ENCODE assay signal across 30 cellular contexts in the genomic region with DNA sequence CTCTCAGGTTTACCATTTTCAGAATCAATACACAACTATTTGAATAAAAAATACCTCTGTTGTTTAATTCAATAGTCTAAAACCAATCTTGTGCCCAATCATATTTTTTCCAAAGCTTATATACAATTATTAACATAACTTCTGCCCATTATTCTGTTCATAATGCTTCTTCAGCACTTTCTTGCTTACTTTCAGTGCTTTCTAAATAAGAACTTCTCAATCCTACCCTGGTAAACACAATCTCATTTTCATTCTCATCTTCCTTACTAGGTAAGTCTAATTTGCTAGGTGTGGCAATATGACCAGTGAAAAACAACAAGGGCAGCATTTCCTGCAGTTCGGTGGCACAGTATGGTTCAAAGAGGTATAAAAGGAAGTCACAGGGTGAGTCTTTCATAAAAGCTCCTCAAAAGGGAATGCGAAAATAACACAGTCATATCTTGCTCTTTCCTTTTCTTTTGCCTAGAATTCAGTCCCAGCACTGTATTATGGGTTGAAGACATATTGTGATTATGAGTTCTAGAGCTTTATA.
DNase-seq lines count a peak whose midpoint lies in the region; ATAC-seq, FAIRE-seq and TF ChIP-seq lines count a peak whose summit lies in the region.
"Had no signal": no experiment of that assay in that cellular context is flagged by ENCODE, and none has a peak within 500 bp of the region (broad histone marks: within the 10 kb centered on the region; RNA-seq: fewer than 3 reads in every experiment).

No MANE protein-coding gene starts in this region.

- CTCF ChIA-PET in HepG2 (lab: Yijun Ruan, JAX; ENCODE audit: low intra/inter-chr PET ratio, low total read pairs): no interaction called here

- H3K27ac ChIP-seq in HepG2 (ENCODE audit: extremely low read length, insufficient read depth, low read length) (no peak overlapping the region), right lobe of liver (no peak overlapping the region), MM.1S (ENCODE audit: low read length) (peak overlapping the region; percentile 63; the same call in 1 of the 2 replicates), OCI-LY3 (ENCODE audit: low read length) (no peak overlapping the region), osteoblast (ENCODE audit: low read depth, low read length) (no peak overlapping the region)
- H3K27ac ChIP-seq: BLaER1, SK-N-MC had no signal

- TF ChIP-seq EP300 in HepG2 (IDR thresholded peaks at IDR 0.05; ENCODE audit: low read depth in 2 of 2, low read length in 2 of 2): no peak
- TF ChIP-seq EP300 in HepG2 (CRISPR knock-in tag; IDR thresholded peaks at IDR 0.05; ENCODE audit: borderline replicate concordance): no peak

- ATAC-seq in HepG2 (no peak), right lobe of liver (no peak)
- ATAC-seq: GM23338, Panc1, T-helper 17 cell had no signal

- no peak for TF ChIP-seq CTCF in HepG2 (CRISPR knock-in tag; IDR thresholded peaks at IDR 0.05)
- no peak for TF ChIP-seq CTCF in right lobe of liver (IDR thresholded peaks at IDR 0.05)
- no peak for TF ChIP-seq CTCF in MM.1S (IDR thresholded peaks at IDR 0.05; ENCODE audit: low read length)
- TF ChIP-seq CTCF in OCI-LY3 (IDR thresholded peaks at IDR 0.05; ENCODE audit: low read depth, low read length): no peak
- TF ChIP-seq CTCF in osteoblast (IDR thresholded peaks at IDR 0.05; ENCODE audit: extremely low read depth, low read depth, low read length): no peak

- TF ChIP-seq POLR2A in HepG2 (IDR thresholded peaks at IDR 0.05; ENCODE audit: insufficient read depth in 1 of 2, low read depth in 2 of 2, low read length in 2 of 2) (no peak), right lobe of liver (IDR thresholded peaks at IDR 0.05) (no peak)

- intact Hi-C loops in HepG2 (cut with micrococcal nuclease; ENCODE audit: unreplicated experiment) (no loop called here), right lobe of liver (cut with DNase I) (no loop called here)

- no peaks in the 10 kb centered on the region for H3F3A ChIP-seq in MM.1S (ENCODE audit: insufficient read depth, low read length)

- H3K27me3 ChIP-seq in HepG2 (ENCODE audit: control insufficient read depth in 1 of 2, insufficient read depth in 2 of 2, low read length in 2 of 2) (no peaks in the 10 kb centered on the region), right lobe of liver (no peaks in the 10 kb centered on the region), MM.1S (replicated peaks; ENCODE audit: insufficient read depth, low read length) (no peaks in the 10 kb centered on the region), OCI-LY3 (ENCODE audit: low read depth, low read length) (no peaks in the 10 kb centered on the region), osteoblast (ENCODE audit: insufficient read depth, low read length) (no peaks in the 10 kb centered on the region)
- H3K27me3 ChIP-seq: BLaER1 had no signal

- no peak overlapping the region for H2AFZ ChIP-seq in HepG2 (ENCODE audit: low read length)
- peak overlapping the region; percentile 35; the same call in 1 of the 2 replicates for H2AFZ ChIP-seq in MM.1S (ENCODE audit: low read length)
- peak overlapping the region; percentile 58; the same call in 1 of the 2 replicates for H2AFZ ChIP-seq in OCI-LY3 (ENCODE audit: low read depth, low read length)
- no peak overlapping the region for H2AFZ ChIP-seq in osteoblast (ENCODE audit: low read length)
- H2AFZ ChIP-seq: GM23338 had no signal

- H3K9ac ChIP-seq in HepG2 (ENCODE audit: insufficient read depth, low read depth, low read length): no peak overlapping the region
- H3K9ac ChIP-seq in MM.1S (ENCODE audit: low read length): no peak overlapping the region; the same call in 1 of the 2 replicates
- no peak overlapping the region for H3K9ac ChIP-seq in OCI-LY3 (ENCODE audit: low read length)
- H3K9ac ChIP-seq: BLaER1 had no signal

- DNase-seq in HepG2 (ENCODE audit: low spot score) (no peak), right lobe of liver (no peak), MM.1S (peak; percentile 73), osteoblast (ENCODE audit: insufficient read length, low spot score, missing footprints) (peak; percentile 21), AG20443 (ENCODE audit: low spot score) (no peak), GF-D8 (lab: John Stamatoyannopoulos, UW) (no peak), OCI-M2 (lab: John Stamatoyannopoulos, UW; ENCODE audit: unreplicated experiment) (no peak)
- DNase-seq: 8988T; CD4-positive, CD25-positive, alpha-beta regulatory T cell; DND-41; HCEC 1CT; IMR-90; Karpas-422; NCI-H1092 treated with DMSO at 0.1 percent for 48 hours; NCI-H1436; NCI-H187; NCI-H2081 treated with DMSO at 0.1 percent for 48 hours; NCI-H2171 treated with DMSO at 0.1 percent for 48 hours; NCI-H345; NCI-H510A treated with DMSO at 0.1 percent for 48 hours; NCI-H82; SIG-M5; T-helper 17 cell; T1000 had no signal

- H4K20me1 ChIP-seq in HepG2 (ENCODE audit: insufficient read depth, low read length): no peaks in the 10 kb centered on the region
- H4K20me1 ChIP-seq in MM.1S (ENCODE audit: insufficient read depth, low read length): no peaks in the 10 kb centered on the region
- no peaks in the 10 kb centered on the region for H4K20me1 ChIP-seq in OCI-LY3 (ENCODE audit: insufficient read depth, low read length)
- H4K20me1 ChIP-seq in osteoblast (ENCODE audit: insufficient read depth, low read length): no peaks in the 10 kb centered on the region
- H4K20me1 ChIP-seq: BLaER1 had no signal

- H3K9me3 ChIP-seq in HepG2 (ENCODE audit: low read length) (peaks cover 62% of the 10 kb centered on the region), right lobe of liver (no peaks in the 10 kb centered on the region), MM.1S (replicated peaks; ENCODE audit: insufficient read depth, low read length) (no peaks in the 10 kb centered on the region), OCI-LY3 (ENCODE audit: insufficient read depth, low read length) (no peaks in the 10 kb centered on the region), osteoblast (ENCODE audit: low read depth, low read length) (no peaks in the 10 kb centered on the region)
- H3K9me3 ChIP-seq: BLaER1 had no signal

- H3K4me2 ChIP-seq in HepG2 (ENCODE audit: low read depth, low read length): no peak overlapping the region
- H3K4me2 ChIP-seq in MM.1S (ENCODE audit: low read depth, low read length): peak overlapping the region; percentile 47
- peak overlapping the region; percentile 3; the same call in 1 of the 2 replicates for H3K4me2 ChIP-seq in OCI-LY3 (ENCODE audit: low read length)
- no peak overlapping the region for H3K4me2 ChIP-seq in osteoblast (ENCODE audit: insufficient read depth, low read length)
- H3K4me2 ChIP-seq: BLaER1, GM23338 had no signal

- H3K79me2 ChIP-seq in HepG2 (ENCODE audit: insufficient read depth, low read length) (no peaks in the 10 kb centered on the region), MM.1S (ENCODE audit: low read length) (no peaks in the 10 kb centered on the region), OCI-LY3 (ENCODE audit: low read length) (no peaks in the 10 kb centered on the region), osteoblast (ENCODE audit: insufficient read depth, low read length) (no peaks in the 10 kb centered on the region)

- WGBS in HepG2 (ENCODE audit: low lambda C conversion rate): 5% methylated on average over 2 of the region's 2 CpGs
- WGBS in right lobe of liver (ENCODE audit: insufficient coverage, low coverage, low lambda C conversion rate, missing lambda C conversion rate): 29% methylated on average over 2 of the region's 2 CpGs

- in situ Hi-C loops in HepG2 (cut with HindIII; ENCODE audit: extremely low pct_ligation_motif_present, low pct_unique_long_range_greater_than_20kb): no loop called here

- no peaks in the 10 kb centered on the region for H3K9me2 ChIP-seq in MM.1S (replicated peaks; ENCODE audit: insufficient read depth, low read length)

- POLR2A ChIA-PET in HepG2 (lab: Yijun Ruan, JAX): no interaction called here

- H3K4me3 ChIP-seq in HepG2 (replicated peaks in 1 of 3; ENCODE audit: insufficient read depth in 1 of 3, low read depth in 2 of 3, low read length in 3 of 3): no peak overlapping the region
- no peak overlapping the region for H3K4me3 ChIP-seq in right lobe of liver
- peak overlapping the region; percentile 15; the same call in 1 of the 2 replicates for H3K4me3 ChIP-seq in MM.1S (ENCODE audit: low read length)
- H3K4me3 ChIP-seq in OCI-LY3 (ENCODE audit: low read length): no peak overlapping the region
- H3K4me3 ChIP-seq in osteoblast (ENCODE audit: insufficient read depth, low read length): no peak overlapping the region
- H3K4me3 ChIP-seq: BLaER1, GM23338, SK-N-MC had no signal

- no peak for FAIRE-seq in HepG2 (lab: Jason Lieb, UNC)
- FAIRE-seq: GM12891 had no signal

- TF ChIP-seq RAD21 in HepG2 (CRISPR knock-in tag; IDR thresholded peaks at IDR 0.05): no peak

- H3K4me1 ChIP-seq in HepG2 (ENCODE audit: insufficient read depth, low read length): no peaks in the 10 kb centered on the region
- no peaks in the 10 kb centered on the region for H3K4me1 ChIP-seq in right lobe of liver
- peaks cover 8% of the 10 kb centered on the region; the same call in 1 of the 2 replicates for H3K4me1 ChIP-seq in MM.1S (ENCODE audit: low read length)
- peaks cover 5% of the 10 kb centered on the region for H3K4me1 ChIP-seq in OCI-LY3 (ENCODE audit: low read length)
- no peaks in the 10 kb centered on the region for H3K4me1 ChIP-seq in osteoblast (ENCODE audit: insufficient read depth, low read length)
- H3K4me1 ChIP-seq: BLaER1 had no signal

- no TSS peak for BruUV-seq in HepG2 (replicated peaks; lab: Mats Ljungman, UMichigan)

- no peaks in the 10 kb centered on the region for H3K36me3 ChIP-seq in HepG2 (replicated peaks in 1 of 2; ENCODE audit: control insufficient read depth in 1 of 2, insufficient read depth in 2 of 2, low read length in 2 of 2)
- no peaks in the 10 kb centered on the region for H3K36me3 ChIP-seq in right lobe of liver
- H3K36me3 ChIP-seq in MM.1S (replicated peaks; ENCODE audit: insufficient read depth, low read length): no peaks in the 10 kb centered on the region
- H3K36me3 ChIP-seq in OCI-LY3 (replicated peaks; ENCODE audit: low read depth, low read length): no peaks in the 10 kb centered on the region
- H3K36me3 ChIP-seq in osteoblast (ENCODE audit: insufficient read depth, low read length): no peaks in the 10 kb centered on the region
- H3K36me3 ChIP-seq: BLaER1 had no signal

TF ChIP-seq in HepG2, 621 proteins besides CTCF, POLR2A, EP300 and RAD21:
- peak; percentile 69 to 79 for TF ChIP-seq MAFK (conservative IDR thresholded peaks at IDR 0.05 in 1 of 2, IDR thresholded peaks at IDR 0.05 in 1 of 2; ENCODE audit: low read length in 2 of 2)
- TF ChIP-seq ZNF235 (CRISPR knock-in tag; IDR thresholded peaks at IDR 0.05; ENCODE audit: borderline replicate concordance): no peak
- peak; percentile 65 for TF ChIP-seq MAFF (IDR thresholded peaks at IDR 0.05; ENCODE audit: low read depth, low read length)

Comparison
In these comparisons a context has a peak if more than half of its experiments do, and no peak if none do; other contexts are left out.
1. DNase-seq: peak in MM.1S (single experiment) and osteoblast (single experiment); none in HepG2 (single experiment), right lobe of liver (0 of 3), AG20443 (single experiment), GF-D8 (single experiment) and OCI-M2 (single experiment).
2. H2AFZ ChIP-seq: peak in MM.1S (single experiment) and OCI-LY3 (single experiment); none in HepG2 (single experiment) and osteoblast (single experiment).
3. H3K4me2 ChIP-seq: peak in MM.1S (single experiment) and OCI-LY3 (single experiment); none in HepG2 (single experiment) and osteoblast (single experiment).